Comparison of ENCODE assay signal across 1 cellular context in the genomic region with DNA sequence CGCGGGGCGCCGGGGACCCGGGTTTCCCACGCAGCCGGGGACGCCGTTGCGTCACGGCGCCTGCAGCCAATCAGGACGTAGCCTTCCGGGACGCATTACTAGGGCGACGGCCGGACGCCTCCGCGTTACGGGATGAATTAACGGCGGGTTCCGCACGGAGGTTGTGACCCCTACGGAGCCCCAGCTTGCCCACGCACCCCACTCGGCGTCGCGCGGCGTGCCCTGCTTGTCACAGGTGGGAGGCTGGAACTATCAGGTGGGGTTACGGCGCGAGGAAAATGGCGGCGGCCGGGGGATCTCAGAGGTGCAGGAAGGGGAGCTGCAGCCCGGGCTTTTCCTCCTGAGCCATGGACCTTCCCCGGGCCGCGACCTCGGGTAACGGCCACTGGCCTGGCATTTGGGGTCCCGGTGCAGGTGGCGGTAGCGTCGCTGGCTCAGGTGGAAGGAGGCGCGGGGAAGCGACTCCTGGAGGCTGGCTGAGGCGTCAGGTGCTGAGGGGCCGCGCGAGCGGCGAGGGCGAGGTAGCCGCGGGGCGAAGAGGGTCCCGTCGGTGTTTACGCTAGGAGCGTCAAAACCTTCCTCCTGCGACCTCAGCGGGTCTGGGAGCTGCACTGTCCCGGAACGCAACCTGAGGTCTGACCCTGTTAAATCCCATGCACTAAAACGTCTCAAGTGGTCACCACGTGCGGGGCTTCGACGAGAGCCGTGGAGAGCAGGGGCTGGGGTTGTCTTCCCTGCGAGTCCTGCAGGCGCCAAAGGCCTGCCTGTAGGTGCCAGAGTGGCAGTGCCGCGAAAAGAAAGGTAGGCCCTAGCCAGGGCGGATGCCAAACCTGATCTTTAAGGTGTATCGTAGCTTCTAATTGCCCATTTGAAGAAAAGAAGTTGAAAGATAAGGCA.
TF ChIP-seq lines count a peak whose summit lies in the region.

A gene (plus strand): TSS at position 98 of the 897 bp plus-strand sequence. CDS start 78,345 bp downstream, outside the sequence.

TF ChIP-seq in HepG2, 621 proteins besides CTCF, POLR2A, EP300 and RAD21 (continued from another document and continues in another):
- TF ChIP-seq, protein P1, sequence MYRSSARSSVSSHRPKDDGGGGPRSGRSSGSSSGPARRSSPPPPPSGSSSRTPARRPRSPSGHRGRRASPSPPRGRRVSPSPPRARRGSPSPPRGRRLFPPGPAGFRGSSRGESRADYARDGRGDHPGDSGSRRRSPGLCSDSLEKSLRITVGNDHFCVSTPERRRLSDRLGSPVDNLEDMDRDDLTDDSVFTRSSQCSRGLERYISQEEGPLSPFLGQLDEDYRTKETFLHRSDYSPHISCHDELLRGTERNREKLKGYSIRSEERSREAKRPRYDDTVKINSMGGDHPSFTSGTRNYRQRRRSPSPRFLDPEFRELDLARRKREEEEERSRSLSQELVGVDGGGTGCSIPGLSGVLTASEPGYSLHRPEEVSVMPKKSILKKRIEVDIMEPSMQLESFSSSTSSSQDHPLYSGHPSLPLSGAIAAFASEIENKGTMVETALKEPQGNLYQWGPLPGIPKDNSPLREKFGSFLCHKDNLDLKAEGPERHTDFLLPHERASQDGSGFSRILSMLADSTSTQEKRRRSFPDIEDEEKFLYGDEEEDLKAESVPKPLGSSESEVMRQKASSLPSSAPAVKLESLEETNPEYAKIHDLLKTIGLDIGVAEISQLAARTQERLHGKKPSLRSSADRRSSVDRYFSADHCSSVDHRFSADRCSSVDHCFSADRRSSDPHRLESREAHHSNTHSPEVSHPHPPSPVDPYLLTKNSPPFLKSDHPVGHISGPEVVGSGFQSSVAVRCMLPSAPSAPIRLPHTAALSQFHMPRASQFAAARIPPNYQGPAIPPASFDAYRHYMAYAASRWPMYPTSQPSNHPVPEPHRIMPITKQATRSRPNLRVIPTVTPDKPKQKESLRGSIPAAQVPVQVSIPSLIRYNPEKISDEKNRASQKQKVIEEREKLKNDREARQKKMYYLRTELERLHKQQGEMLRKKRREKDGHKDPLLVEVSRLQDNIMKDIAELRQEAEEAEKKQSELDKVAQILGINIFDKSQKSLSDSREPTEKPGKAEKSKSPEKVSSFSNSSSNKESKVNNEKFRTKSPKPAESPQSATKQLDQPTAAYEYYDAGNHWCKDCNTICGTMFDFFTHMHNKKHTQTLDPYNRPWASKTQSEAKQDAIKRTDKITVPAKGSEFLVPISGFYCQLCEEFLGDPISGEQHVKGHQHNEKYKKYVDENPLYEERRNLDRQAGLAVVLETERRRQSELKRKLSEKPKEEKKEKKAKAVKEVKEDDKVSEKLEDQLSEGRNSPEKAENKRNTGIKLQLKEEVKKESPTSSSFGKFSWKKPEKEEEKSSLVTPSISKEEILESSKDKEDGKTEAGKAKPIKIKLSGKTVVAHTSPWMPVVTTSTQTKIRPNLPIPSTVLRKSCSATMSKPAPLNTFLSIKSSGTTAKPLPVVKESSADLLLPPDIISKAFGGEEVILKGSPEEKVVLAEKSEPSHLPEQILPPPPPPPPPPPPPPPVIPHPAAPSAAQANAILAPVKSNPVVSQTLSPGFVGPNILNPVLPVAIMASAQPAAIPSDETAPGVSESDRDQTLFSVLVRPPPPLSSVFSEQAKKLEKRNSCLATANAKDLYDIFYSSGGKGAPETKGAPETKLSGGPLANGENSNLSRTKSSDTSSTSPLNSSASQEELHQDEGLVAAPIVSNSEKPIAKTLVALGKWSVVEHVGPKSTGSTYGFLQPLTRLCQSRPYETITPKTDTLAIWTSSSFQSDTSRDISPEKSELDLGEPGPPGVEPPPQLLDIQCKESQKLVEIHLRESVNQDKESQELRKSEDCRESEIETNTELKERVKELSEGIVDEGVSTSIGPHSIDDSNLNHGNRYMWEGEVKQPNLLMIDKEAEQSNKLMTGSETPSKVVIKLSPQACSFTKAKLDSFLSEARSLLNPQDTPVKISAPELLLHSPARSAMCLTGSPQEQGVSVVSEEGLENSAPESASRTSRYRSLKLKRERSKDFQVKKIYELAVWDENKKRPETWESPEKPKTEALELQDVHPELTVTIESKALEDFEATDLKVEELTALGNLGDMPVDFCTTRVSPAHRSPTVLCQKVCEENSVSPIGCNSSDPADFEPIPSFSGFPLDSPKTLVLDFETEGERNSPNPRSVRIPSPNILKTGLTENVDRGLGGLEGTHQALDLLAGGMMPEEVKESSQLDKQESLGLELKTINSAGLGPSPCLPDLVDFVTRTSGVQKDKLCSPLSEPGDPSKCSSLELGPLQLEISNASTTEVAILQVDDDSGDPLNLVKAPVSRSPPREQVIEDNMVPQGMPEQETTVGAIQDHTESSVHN (CRISPR knock-in tag; IDR thresholded peaks at IDR 0.05) = peak; percentile 98; the same call in 1 of the 2 replicates
- no peak for TF ChIP-seq HNRNPH1 (optimal IDR thresholded peaks at IDR 0.05; ENCODE audit: low read depth, low read length)
- TF ChIP-seq SRF (IDR thresholded peaks at IDR 0.05; ENCODE audit: low read depth, low read length) = no peak
- TF ChIP-seq, protein P2, sequence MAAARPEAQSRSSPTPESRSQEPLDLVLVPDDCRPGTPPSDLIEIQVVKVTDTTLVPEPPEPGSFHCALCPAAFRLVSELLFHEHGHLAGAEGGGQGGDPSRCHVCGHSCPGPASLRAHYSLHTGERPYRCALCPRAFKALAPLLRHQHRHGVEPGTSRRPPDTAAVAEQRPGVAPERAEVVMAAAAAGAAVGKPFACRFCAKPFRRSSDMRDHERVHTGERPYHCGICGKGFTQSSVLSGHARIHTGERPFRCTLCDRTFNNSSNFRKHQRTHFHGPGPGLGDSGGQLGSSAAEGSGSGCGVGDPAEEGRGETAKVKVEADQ (CRISPR knock-in tag; IDR thresholded peaks at IDR 0.05; ENCODE audit: borderline replicate concordance) = peak; percentile 34; the same call in 1 of the 2 replicates
- TF ChIP-seq FOXM1 (CRISPR knock-in tag; IDR thresholded peaks at IDR 0.05) = peak; percentile 60; the same call in 1 of the 2 replicates
- no peak; the same call in 1 of the 2 replicates for TF ChIP-seq THYN1 (CRISPR knock-in tag; IDR thresholded peaks at IDR 0.05; ENCODE audit: borderline replicate concordance, low read depth)
- no peak for TF ChIP-seq PRPF4 (IDR thresholded peaks at IDR 0.05; ENCODE audit: low read depth, low read length, poor library complexity, severe bottlenecking)
- TF ChIP-seq, protein P3, sequence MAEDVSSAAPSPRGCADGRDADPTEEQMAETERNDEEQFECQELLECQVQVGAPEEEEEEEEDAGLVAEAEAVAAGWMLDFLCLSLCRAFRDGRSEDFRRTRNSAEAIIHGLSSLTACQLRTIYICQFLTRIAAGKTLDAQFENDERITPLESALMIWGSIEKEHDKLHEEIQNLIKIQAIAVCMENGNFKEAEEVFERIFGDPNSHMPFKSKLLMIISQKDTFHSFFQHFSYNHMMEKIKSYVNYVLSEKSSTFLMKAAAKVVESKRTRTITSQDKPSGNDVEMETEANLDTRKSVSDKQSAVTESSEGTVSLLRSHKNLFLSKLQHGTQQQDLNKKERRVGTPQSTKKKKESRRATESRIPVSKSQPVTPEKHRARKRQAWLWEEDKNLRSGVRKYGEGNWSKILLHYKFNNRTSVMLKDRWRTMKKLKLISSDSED (CRISPR knock-in tag; IDR thresholded peaks at IDR 0.05) = peak; percentile 97; the same call in 1 of the 2 replicates
- TF ChIP-seq ZNF354B (CRISPR knock-in tag; IDR thresholded peaks at IDR 0.05) = no peak; the same call in 1 of the 2 replicates
- TF ChIP-seq ZZZ3 (CRISPR knock-in tag; IDR thresholded peaks at IDR 0.05; ENCODE audit: borderline replicate concordance) = peak; percentile 53; the same call in 1 of the 2 replicates
- TF ChIP-seq, protein P4, sequence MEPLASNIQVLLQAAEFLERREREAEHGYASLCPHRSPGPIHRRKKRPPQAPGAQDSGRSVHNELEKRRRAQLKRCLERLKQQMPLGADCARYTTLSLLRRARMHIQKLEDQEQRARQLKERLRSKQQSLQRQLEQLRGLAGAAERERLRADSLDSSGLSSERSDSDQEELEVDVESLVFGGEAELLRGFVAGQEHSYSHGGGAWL (CRISPR knock-in tag; IDR thresholded peaks at IDR 0.05) = peak; percentile 96
- TF ChIP-seq ZFX (CRISPR knock-in tag; IDR thresholded peaks at IDR 0.05; ENCODE audit: low read depth) = peak; percentile 81
- peak; percentile 99 for TF ChIP-seq ZNF891 (CRISPR knock-in tag; IDR thresholded peaks at IDR 0.05)
- peak; percentile 61; the same call in 1 of the 2 replicates for TF ChIP-seq MED1 (CRISPR knock-in tag; IDR thresholded peaks at IDR 0.05)
- TF ChIP-seq, protein P5, sequence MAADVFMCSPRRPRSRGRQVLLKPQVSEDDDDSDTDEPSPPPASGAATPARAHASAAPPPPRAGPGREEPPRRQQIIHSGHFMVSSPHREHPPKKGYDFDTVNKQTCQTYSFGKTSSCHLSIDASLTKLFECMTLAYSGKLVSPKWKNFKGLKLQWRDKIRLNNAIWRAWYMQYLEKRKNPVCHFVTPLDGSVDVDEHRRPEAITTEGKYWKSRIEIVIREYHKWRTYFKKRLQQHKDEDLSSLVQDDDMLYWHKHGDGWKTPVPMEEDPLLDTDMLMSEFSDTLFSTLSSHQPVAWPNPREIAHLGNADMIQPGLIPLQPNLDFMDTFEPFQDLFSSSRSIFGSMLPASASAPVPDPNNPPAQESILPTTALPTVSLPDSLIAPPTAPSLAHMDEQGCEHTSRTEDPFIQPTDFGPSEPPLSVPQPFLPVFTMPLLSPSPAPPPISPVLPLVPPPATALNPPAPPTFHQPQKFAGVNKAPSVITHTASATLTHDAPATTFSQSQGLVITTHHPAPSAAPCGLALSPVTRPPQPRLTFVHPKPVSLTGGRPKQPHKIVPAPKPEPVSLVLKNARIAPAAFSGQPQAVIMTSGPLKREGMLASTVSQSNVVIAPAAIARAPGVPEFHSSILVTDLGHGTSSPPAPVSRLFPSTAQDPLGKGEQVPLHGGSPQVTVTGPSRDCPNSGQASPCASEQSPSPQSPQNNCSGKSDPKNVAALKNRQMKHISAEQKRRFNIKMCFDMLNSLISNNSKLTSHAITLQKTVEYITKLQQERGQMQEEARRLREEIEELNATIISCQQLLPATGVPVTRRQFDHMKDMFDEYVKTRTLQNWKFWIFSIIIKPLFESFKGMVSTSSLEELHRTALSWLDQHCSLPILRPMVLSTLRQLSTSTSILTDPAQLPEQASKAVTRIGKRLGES (CRISPR knock-in tag; IDR thresholded peaks at IDR 0.05; ENCODE audit: borderline replicate concordance) = peak; percentile 91
- TF ChIP-seq SP1 (IDR thresholded peaks at IDR 0.05) = no peak
- TF ChIP-seq SP1 (CRISPR knock-in tag; IDR thresholded peaks at IDR 0.05) = peak; percentile 52; the same call in 1 of the 2 replicates
- TF ChIP-seq MEIS2 (CRISPR knock-in tag; IDR thresholded peaks at IDR 0.05) = peak; percentile 87
- TF ChIP-seq, protein P6, sequence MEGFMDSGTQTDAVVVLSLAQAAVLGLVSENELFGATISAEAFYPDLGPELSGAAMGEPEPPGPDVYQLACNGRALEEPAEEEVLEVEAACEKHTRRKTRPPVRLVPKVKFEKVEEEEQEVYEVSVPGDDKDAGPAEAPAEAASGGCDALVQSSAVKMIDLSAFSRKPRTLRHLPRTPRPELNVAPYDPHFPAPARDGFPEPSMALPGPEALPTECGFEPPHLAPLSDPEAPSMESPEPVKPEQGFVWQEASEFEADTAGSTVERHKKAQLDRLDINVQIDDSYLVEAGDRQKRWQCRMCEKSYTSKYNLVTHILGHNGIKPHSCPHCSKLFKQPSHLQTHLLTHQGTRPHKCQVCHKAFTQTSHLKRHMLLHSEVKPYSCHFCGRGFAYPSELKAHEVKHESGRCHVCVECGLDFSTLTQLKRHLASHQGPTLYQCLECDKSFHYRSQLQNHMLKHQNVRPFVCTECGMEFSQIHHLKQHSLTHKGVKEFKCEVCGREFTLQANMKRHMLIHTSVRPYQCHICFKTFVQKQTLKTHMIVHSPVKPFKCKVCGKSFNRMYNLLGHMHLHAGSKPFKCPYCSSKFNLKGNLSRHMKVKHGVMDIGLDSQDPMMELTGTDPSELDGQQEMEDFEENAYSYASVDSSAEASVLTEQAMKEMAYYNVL (CRISPR knock-in tag; IDR thresholded peaks at IDR 0.05; ENCODE audit: borderline replicate concordance) = no peak; the same call in none of the 2 replicates
- TF ChIP-seq, protein P7, sequence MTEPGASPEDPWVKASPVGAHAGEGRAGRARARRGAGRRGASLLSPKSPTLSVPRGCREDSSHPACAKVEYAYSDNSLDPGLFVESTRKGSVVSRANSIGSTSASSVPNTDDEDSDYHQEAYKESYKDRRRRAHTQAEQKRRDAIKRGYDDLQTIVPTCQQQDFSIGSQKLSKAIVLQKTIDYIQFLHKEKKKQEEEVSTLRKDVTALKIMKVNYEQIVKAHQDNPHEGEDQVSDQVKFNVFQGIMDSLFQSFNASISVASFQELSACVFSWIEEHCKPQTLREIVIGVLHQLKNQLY (CRISPR knock-in tag; IDR thresholded peaks at IDR 0.05) = no peak
- TF ChIP-seq ZNF335 (CRISPR knock-in tag; IDR thresholded peaks at IDR 0.05) = peak; percentile 31
- peak; percentile 99 for TF ChIP-seq FOXC1 (CRISPR knock-in tag; IDR thresholded peaks at IDR 0.05; ENCODE audit: borderline replicate concordance)
- TF ChIP-seq, protein P8, sequence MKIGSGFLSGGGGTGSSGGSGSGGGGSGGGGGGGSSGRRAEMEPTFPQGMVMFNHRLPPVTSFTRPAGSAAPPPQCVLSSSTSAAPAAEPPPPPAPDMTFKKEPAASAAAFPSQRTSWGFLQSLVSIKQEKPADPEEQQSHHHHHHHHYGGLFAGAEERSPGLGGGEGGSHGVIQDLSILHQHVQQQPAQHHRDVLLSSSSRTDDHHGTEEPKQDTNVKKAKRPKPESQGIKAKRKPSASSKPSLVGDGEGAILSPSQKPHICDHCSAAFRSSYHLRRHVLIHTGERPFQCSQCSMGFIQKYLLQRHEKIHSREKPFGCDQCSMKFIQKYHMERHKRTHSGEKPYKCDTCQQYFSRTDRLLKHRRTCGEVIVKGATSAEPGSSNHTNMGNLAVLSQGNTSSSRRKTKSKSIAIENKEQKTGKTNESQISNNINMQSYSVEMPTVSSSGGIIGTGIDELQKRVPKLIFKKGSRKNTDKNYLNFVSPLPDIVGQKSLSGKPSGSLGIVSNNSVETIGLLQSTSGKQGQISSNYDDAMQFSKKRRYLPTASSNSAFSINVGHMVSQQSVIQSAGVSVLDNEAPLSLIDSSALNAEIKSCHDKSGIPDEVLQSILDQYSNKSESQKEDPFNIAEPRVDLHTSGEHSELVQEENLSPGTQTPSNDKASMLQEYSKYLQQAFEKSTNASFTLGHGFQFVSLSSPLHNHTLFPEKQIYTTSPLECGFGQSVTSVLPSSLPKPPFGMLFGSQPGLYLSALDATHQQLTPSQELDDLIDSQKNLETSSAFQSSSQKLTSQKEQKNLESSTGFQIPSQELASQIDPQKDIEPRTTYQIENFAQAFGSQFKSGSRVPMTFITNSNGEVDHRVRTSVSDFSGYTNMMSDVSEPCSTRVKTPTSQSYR (CRISPR knock-in tag; IDR thresholded peaks at IDR 0.05; ENCODE audit: borderline replicate concordance) = peak; percentile 57; the same call in 1 of the 2 replicates
- TF ChIP-seq RORA (CRISPR knock-in tag; IDR thresholded peaks at IDR 0.05) = no peak
- peak; percentile 97 for TF ChIP-seq AHR (CRISPR knock-in tag; IDR thresholded peaks at IDR 0.05)
- TF ChIP-seq, protein P9, sequence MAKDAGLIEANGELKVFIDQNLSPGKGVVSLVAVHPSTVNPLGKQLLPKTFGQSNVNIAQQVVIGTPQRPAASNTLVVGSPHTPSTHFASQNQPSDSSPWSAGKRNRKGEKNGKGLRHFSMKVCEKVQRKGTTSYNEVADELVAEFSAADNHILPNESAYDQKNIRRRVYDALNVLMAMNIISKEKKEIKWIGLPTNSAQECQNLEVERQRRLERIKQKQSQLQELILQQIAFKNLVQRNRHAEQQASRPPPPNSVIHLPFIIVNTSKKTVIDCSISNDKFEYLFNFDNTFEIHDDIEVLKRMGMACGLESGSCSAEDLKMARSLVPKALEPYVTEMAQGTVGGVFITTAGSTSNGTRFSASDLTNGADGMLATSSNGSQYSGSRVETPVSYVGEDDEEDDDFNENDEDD (CRISPR knock-in tag; IDR thresholded peaks at IDR 0.05; ENCODE audit: borderline replicate concordance) = peak; percentile 95
- peak; percentile 42 for TF ChIP-seq ZNF496 (CRISPR knock-in tag; IDR thresholded peaks at IDR 0.05; ENCODE audit: insufficient replicate concordance)
